Comparison of ENCODE assay signal across 1 cellular context in the genomic region with DNA sequence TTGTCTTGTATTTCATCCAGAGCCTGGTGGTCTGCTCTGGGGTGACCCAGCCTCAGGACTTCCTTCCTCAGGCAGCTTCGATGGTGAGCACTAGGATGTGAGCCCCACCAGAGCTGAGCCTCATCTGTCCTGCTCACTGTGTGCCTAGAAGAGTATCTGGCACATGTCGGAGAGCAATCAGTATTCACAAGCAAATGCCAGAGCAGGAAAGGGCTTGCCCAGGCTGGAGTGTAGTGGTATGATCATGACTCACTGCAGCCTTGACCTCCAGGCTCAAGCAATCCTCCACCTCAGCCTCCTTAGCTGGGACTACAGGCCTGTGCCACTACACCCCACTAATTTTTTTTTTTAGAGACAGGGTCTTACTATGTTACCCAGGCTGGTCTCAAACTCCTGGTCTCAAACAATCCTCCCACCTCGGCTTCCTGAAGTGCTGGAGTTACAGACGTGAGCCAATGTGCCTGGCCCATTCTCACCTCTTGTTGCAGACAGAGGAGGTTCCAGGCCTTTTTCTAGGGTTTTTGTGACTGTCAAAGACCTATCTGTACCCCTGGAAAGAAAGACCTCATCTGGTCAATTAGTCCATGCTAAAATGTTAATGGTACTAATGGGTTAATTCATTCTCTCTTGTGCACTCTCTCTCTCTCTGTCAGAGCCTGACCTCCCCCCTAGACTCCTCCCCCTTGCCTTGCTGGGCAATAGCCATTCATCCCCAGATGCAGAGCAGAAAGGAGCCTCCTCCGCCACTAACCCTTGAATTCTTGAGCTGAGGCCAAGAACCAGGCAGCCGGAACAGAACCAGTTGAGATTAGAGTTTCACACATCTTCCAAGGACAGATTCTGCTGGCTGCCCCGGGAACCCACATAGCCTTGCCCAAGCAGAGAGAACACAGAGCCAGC.
A peak's percentile ranks its signal among the peaks of the same experiment; 100 is the strongest.
TF ChIP-seq lines count a peak whose summit lies in the region.

No MANE protein-coding gene starts in this region.

TF ChIP-seq in SK-N-SH, 30 proteins besides CTCF, POLR2A, EP300 and RAD21 (continued from another document):
- TF ChIP-seq, protein P1, sequence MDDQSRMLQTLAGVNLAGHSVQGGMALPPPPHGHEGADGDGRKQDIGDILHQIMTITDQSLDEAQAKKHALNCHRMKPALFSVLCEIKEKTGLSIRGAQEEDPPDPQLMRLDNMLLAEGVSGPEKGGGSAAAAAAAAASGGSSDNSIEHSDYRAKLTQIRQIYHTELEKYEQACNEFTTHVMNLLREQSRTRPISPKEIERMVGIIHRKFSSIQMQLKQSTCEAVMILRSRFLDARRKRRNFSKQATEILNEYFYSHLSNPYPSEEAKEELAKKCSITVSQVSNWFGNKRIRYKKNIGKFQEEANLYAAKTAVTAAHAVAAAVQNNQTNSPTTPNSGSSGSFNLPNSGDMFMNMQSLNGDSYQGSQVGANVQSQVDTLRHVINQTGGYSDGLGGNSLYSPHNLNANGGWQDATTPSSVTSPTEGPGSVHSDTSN (IDR thresholded peaks at IDR 0.05): peak; percentile 65
- TF ChIP-seq SMC3 (IDR thresholded peaks at IDR 0.05; ENCODE audit: low read depth, low read length): no peak
- TF ChIP-seq TAF1 (IDR thresholded peaks at IDR 0.05; ENCODE audit: borderline replicate concordance, low read depth, low read length): peak; percentile 84
- TF ChIP-seq MEF2A (IDR thresholded peaks at IDR 0.05; ENCODE audit: borderline replicate concordance, low read depth): no peak
- TF ChIP-seq NRF1 (IDR thresholded peaks at IDR 0.05; ENCODE audit: low read depth, low read length): no peak
- TF ChIP-seq, protein P2, sequence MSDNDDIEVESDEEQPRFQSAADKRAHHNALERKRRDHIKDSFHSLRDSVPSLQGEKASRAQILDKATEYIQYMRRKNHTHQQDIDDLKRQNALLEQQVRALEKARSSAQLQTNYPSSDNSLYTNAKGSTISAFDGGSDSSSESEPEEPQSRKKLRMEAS (IDR thresholded peaks at IDR 0.05; ENCODE audit: low read depth): peak; percentile 61
- TF ChIP-seq YY1 (IDR thresholded peaks at IDR 0.05; ENCODE audit: low read depth): no peak
- no peak for TF ChIP-seq CHD2 (IDR thresholded peaks at IDR 0.05; ENCODE audit: low read length, partially characterized antibody)
- TF ChIP-seq, protein P3, sequence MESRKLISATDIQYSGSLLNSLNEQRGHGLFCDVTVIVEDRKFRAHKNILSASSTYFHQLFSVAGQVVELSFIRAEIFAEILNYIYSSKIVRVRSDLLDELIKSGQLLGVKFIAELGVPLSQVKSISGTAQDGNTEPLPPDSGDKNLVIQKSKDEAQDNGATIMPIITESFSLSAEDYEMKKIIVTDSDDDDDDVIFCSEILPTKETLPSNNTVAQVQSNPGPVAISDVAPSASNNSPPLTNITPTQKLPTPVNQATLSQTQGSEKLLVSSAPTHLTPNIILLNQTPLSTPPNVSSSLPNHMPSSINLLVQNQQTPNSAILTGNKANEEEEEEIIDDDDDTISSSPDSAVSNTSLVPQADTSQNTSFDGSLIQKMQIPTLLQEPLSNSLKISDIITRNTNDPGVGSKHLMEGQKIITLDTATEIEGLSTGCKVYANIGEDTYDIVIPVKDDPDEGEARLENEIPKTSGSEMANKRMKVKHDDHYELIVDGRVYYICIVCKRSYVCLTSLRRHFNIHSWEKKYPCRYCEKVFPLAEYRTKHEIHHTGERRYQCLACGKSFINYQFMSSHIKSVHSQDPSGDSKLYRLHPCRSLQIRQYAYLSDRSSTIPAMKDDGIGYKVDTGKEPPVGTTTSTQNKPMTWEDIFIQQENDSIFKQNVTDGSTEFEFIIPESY (IDR thresholded peaks at IDR 0.05; ENCODE audit: borderline replicate concordance, low read depth): no peak
- no peak for TF ChIP-seq MXI1 (IDR thresholded peaks at IDR 0.05; ENCODE audit: low read depth, low read length)
- TF ChIP-seq, protein P4, sequence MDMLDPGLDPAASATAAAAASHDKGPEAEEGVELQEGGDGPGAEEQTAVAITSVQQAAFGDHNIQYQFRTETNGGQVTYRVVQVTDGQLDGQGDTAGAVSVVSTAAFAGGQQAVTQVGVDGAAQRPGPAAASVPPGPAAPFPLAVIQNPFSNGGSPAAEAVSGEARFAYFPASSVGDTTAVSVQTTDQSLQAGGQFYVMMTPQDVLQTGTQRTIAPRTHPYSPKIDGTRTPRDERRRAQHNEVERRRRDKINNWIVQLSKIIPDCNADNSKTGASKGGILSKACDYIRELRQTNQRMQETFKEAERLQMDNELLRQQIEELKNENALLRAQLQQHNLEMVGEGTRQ (IDR thresholded peaks at IDR 0.05; ENCODE audit: borderline replicate concordance, low read depth, low read length): no peak
- no peak for TF ChIP-seq RCOR1 (IDR thresholded peaks at IDR 0.05; ENCODE audit: low read length)
- peak; percentile 78 for TF ChIP-seq TCF12 (IDR thresholded peaks at IDR 0.05)
- peak; percentile 90 for TF ChIP-seq NFIC (IDR thresholded peaks at IDR 0.05; ENCODE audit: borderline replicate concordance)
- TF ChIP-seq, protein P5, sequence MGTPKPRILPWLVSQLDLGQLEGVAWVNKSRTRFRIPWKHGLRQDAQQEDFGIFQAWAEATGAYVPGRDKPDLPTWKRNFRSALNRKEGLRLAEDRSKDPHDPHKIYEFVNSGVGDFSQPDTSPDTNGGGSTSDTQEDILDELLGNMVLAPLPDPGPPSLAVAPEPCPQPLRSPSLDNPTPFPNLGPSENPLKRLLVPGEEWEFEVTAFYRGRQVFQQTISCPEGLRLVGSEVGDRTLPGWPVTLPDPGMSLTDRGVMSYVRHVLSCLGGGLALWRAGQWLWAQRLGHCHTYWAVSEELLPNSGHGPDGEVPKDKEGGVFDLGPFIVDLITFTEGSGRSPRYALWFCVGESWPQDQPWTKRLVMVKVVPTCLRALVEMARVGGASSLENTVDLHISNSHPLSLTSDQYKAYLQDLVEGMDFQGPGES (IDR thresholded peaks at IDR 0.05; ENCODE audit: low read depth, low read length): no peak
- no peak for TF ChIP-seq RFX5 (IDR thresholded peaks at IDR 0.05; ENCODE audit: low read length)
- TF ChIP-seq FOXM1 (IDR thresholded peaks at IDR 0.05; ENCODE audit: low read depth): no peak
TF ChIP-seq in SK-N-SH: peak in this region for 11.
